1 cellular context compared by ENCODE assay signal in the genomic region with DNA sequence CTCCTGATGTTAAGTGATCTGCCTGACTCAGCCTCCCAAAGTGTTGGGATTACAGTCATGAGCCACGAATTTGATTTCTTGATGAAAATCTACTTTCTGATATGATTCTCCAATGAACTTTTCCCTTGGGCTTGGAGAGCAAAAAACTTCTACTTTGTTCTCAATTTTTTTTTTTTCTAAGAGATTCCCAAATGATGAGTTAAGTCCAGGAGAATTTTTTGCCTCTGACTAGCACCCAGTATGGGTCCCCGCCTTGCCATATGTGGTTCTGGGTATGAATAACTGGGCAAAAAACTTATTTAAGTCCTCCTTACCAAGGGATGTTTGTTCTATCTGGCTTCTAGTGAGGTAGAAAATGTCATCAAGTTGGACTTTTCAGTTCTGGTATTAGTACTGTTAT.
TF ChIP-seq lines count a peak whose summit lies in the region.

No MANE protein-coding gene starts in this region.

TF ChIP-seq in GM23338, 12 proteins besides CTCF, POLR2A, EP300 and RAD21 (continued from another document):
- TF ChIP-seq EZH2phosphoT487 (IDR thresholded peaks at IDR 0.05; ENCODE audit: unreplicated experiment), result no peak
- no peak for TF ChIP-seq JUNB (IDR thresholded peaks at IDR 0.05; ENCODE audit: unreplicated experiment)
